In genomic region chr7:94212160-94212559, GRCh38 we compare ENCODE assay signal across 19 cellular contexts.
A peak's percentile ranks its signal among the peaks of the same experiment; 100 is the strongest.
DNase-seq lines count a peak whose midpoint lies in the region; ATAC-seq and TF ChIP-seq lines count a peak whose summit lies in the region.
"Had no signal": no experiment of that assay in that cellular context is flagged by ENCODE, and none has a peak within 500 bp of the region (broad histone marks: within the 10 kb centered on the region; RNA-seq: fewer than 3 reads in every experiment).

No MANE protein-coding gene starts in this region.

- H3K27ac Mint-ChIP-seq in neural progenitor cell: no peak overlapping the region
- H3K27ac Mint-ChIP-seq in CD4-positive, alpha-beta T cell: no peak overlapping the region
- H3K27ac Mint-ChIP-seq: T-helper 17 cell had no signal

- intact Hi-C loops in CD4-positive, alpha-beta T cell (cut with DNase I, micrococcal nuclease): no loop called here

- H3K36me3 ChIP-seq in neural progenitor cell: no peaks in the 10 kb centered on the region

- H3K27ac ChIP-seq in neural progenitor cell: peak overlapping the region; percentile 46
- H3K27ac ChIP-seq in CD4-positive, alpha-beta T cell (ENCODE audit: low read depth, low read length): no peak overlapping the region

- POLR2A ChIA-PET in CD4-positive, alpha-beta T cell (lab: Charles Lee): interaction anchor here (1.0 kb wide), 1 partner anchor 89 kb away, joined by 3 read pairs; no protein-coding TSS in a partner anchor

- no peaks in the 10 kb centered on the region for H3K4me1 Mint-ChIP-seq in neural progenitor cell
- no peaks in the 10 kb centered on the region for H3K4me1 Mint-ChIP-seq in CD4-positive, alpha-beta T cell (ENCODE audit: low read depth)
- H3K4me1 Mint-ChIP-seq: T-helper 17 cell had no signal

- no peaks in the 10 kb centered on the region for H3K27me3 Mint-ChIP-seq in neural progenitor cell (ENCODE audit: insufficient read depth, low read depth)
- H3K27me3 Mint-ChIP-seq in CD4-positive, alpha-beta T cell: no peaks in the 10 kb centered on the region
- H3K27me3 Mint-ChIP-seq: T-helper 17 cell had no signal

- no peaks in the 10 kb centered on the region for H3K9me3 ChIP-seq in neural progenitor cell (ENCODE audit: low read depth)
- no peaks in the 10 kb centered on the region for H3K9me3 ChIP-seq in CD4-positive, alpha-beta T cell (ENCODE audit: control insufficient read depth, low read length)

- CTCF ChIA-PET in CD4-positive, alpha-beta T cell (lab: Charles Lee): no interaction called here

- no peaks in the 10 kb centered on the region for H3K27me3 ChIP-seq in neural progenitor cell
- H3K27me3 ChIP-seq in CD4-positive, alpha-beta T cell (ENCODE audit: control insufficient read depth, insufficient read depth, low read length): no peaks in the 10 kb centered on the region

- peaks cover 20% of the 10 kb centered on the region for H3K4me1 ChIP-seq in neural progenitor cell

- no peak for ATAC-seq in CD4-positive, alpha-beta T cell (ENCODE audit: poor library complexity)
- ATAC-seq: GM12878, T-helper 17 cell had no signal

- H3K9me3 Mint-ChIP-seq in neural progenitor cell: peaks cover 5% of the 10 kb centered on the region
- H3K9me3 Mint-ChIP-seq in CD4-positive, alpha-beta T cell: no peaks in the 10 kb centered on the region

- no peaks in the 10 kb centered on the region for H3K79me2 ChIP-seq in neural progenitor cell (ENCODE audit: low read depth)

- H3K4me2 ChIP-seq in neural progenitor cell: peak overlapping the region; percentile 69

- no peaks in the 10 kb centered on the region for H3K36me3 Mint-ChIP-seq in neural progenitor cell
- no peaks in the 10 kb centered on the region for H3K36me3 Mint-ChIP-seq in CD4-positive, alpha-beta T cell (ENCODE audit: low read depth)

- H4K20me1 ChIP-seq in neural progenitor cell (ENCODE audit: low read depth): no peaks in the 10 kb centered on the region

- no peak for TF ChIP-seq CTCF in neural progenitor cell (IDR thresholded peaks at IDR 0.05)
- TF ChIP-seq CTCF in CD4-positive, alpha-beta T cell (IDR thresholded peaks at IDR 0.05): no peak

- no peak overlapping the region for H3K4me3 Mint-ChIP-seq in neural progenitor cell
- H3K4me3 Mint-ChIP-seq in CD4-positive, alpha-beta T cell: no peak overlapping the region
- H3K4me3 Mint-ChIP-seq: T-helper 17 cell had no signal

- no peak overlapping the region for H3K4me3 ChIP-seq in neural progenitor cell
- H3K4me3 ChIP-seq: GM12878 had no signal

- no peak overlapping the region for H2AFZ ChIP-seq in neural progenitor cell (replicated peaks)

- DNase-seq in NCI-H82 (lab: John Stamatoyannopoulos, UW) (peak; percentile 48), NCI-H82 treated with DMSO at 0.1 percent for 48 hours (lab: John Stamatoyannopoulos, UW; ENCODE audit: unreplicated experiment) (no peak), NCI-H1436 (lab: John Stamatoyannopoulos, UW) (peak; percentile 86), NCI-H748 treated with DMSO at 0.1 percent for 48 hours (lab: John Stamatoyannopoulos, UW) (peak; percentile 44), neural progenitor cell (ENCODE audit: low spot score) (peak; percentile 72), NAMALWA (ENCODE audit: low spot score) (no peak), globus pallidus (ENCODE audit: low spot score) (no peak)
- no peak for DNase-seq in CD4-positive, alpha-beta T cell
- DNase-seq: C1 segment of cervical spinal cord; DMS 273 treated with DMSO at 0.1 percent for 48 hours; GDM1; KBM-7; MV-4-11; NCI-H1930; NCI-H226; NK-92 treated with Interleukin-12 subunit alpha and Interleukin-12 subunit beta, amount 100 ng/mL, for 24 hours; OCI-M1; T-helper 17 cell had no signal

- H3K9ac ChIP-seq in neural progenitor cell: no peak overlapping the region

- H3F3A ChIP-seq in neural progenitor cell (ENCODE audit: low read depth): peaks cover 13% of the 10 kb centered on the region

Comparison
In these comparisons a context has a peak if more than half of its experiments do, and no peak if none do; other contexts are left out.
1. DNase-seq: peak in NCI-H82 (single experiment), NCI-H1436 (single experiment), NCI-H748 treated with DMSO at 0.1 percent for 48 hours (single experiment) and neural progenitor cell (single experiment); none in NCI-H82 treated with DMSO at 0.1 percent for 48 hours (single experiment), NAMALWA (single experiment), globus pallidus (single experiment) and CD4-positive, alpha-beta T cell (0 of 10).